1 cellular context compared by ENCODE assay signal in the genomic region with DNA sequence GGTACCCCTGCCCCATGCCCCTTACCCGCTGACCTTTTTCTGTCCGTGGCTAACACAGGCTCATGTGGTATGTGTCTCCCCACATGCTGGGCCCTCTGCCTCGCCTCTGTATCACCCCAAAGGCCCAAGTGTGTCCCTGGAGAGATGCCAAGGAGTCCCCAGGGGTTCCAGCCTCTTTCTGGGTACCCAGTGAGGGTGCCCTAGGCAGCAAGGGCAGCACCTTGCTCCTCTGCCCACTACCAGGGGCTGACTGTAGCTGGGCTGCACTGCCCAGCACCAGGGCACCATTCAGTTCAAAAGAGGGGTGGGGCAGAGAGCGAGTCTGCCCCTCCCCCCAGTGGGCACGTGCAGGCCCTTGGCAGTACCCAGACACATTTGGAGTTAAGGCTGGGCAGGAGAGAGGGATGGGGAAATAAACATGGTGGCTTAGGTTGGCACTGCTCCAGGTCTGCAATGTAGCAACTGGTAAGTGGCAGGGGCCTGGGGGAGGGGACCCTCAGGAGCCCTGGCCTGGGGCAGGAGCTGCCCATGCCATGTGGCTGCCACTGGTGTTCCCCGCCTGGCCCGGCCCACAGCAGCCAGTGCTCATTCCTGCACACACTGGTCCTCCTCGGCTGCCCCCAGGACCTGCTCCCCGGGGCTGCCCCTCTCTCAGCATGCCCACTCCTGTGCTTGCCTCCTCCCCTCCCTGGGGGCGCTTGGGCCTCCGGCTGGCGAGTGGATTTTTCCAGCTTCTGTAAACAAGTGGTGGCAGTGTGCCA.
TF ChIP-seq lines count a peak whose summit lies in the region.

No MANE protein-coding gene starts in this region.

TF ChIP-seq in GM23338, 12 proteins besides CTCF, POLR2A, EP300 and RAD21 (continued from another document):
- TF ChIP-seq, protein P1, sequence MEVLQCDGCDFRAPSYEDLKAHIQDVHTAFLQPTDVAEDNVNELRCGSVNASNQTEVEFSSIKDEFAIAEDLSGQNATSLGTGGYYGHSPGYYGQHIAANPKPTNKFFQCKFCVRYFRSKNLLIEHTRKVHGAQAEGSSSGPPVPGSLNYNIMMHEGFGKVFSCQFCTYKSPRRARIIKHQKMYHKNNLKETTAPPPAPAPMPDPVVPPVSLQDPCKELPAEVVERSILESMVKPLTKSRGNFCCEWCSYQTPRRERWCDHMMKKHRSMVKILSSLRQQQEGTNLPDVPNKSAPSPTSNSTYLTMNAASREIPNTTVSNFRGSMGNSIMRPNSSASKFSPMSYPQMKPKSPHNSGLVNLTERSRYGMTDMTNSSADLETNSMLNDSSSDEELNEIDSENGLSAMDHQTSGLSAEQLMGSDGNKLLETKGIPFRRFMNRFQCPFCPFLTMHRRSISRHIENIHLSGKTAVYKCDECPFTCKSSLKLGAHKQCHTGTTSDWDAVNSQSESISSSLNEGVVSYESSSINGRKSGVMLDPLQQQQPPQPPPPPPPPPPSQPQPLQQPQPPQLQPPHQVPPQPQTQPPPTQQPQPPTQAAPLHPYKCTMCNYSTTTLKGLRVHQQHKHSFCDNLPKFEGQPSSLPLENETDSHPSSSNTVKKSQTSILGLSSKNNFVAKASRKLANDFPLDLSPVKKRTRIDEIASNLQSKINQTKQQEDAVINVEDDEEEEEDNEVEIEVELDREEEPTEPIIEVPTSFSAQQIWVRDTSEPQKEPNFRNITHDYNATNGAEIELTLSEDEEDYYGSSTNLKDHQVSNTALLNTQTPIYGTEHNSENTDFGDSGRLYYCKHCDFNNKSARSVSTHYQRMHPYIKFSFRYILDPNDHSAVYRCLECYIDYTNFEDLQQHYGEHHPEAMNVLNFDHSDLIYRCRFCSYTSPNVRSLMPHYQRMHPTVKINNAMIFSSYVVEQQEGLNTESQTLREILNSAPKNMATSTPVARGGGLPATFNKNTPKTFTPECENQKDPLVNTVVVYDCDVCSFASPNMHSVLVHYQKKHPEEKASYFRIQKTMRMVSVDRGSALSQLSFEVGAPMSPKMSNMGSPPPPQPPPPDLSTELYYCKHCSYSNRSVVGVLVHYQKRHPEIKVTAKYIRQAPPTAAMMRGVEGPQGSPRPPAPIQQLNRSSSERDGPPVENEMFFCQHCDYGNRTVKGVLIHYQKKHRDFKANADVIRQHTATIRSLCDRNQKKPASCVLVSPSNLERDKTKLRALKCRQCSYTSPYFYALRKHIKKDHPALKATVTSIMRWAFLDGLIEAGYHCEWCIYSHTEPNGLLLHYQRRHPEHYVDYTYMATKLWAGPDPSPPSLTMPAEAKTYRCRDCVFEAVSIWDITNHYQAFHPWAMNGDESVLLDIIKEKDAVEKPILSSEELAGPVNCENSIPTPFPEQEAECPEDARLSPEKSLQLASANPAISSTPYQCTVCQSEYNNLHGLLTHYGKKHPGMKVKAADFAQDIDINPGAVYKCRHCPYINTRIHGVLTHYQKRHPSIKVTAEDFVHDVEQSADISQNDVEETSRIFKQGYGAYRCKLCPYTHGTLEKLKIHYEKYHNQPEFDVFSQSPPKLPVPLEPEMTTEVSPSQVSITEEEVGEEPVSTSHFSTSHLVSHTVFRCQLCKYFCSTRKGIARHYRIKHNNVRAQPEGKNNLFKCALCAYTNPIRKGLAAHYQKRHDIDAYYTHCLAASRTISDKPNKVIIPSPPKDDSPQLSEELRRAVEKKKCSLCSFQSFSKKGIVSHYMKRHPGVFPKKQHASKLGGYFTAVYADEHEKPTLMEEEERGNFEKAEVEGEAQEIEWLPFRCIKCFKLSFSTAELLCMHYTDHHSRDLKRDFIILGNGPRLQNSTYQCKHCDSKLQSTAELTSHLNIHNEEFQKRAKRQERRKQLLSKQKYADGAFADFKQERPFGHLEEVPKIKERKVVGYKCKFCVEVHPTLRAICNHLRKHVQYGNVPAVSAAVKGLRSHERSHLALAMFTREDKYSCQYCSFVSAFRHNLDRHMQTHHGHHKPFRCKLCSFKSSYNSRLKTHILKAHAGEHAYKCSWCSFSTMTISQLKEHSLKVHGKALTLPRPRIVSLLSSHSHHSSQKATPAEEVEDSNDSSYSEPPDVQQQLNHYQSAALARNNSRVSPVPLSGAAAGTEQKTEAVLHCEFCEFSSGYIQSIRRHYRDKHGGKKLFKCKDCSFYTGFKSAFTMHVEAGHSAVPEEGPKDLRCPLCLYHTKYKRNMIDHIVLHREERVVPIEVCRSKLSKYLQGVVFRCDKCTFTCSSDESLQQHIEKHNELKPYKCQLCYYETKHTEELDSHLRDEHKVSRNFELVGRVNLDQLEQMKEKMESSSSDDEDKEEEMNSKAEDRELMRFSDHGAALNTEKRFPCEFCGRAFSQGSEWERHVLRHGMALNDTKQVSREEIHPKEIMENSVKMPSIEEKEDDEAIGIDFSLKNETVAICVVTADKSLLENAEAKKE (CRISPR knock-in tag; IDR thresholded peaks at IDR 0.05) = no peak
- TF ChIP-seq POLR2AphosphoS5 (IDR thresholded peaks at IDR 0.05; ENCODE audit: low read depth) (no peak), EZH2 (IDR thresholded peaks at IDR 0.05; ENCODE audit: low read depth, unreplicated experiment) (no peak), CREB1 (CRISPR knock-in tag; IDR thresholded peaks at IDR 0.05; ENCODE audit: low read depth) (no peak), JUNB (IDR thresholded peaks at IDR 0.05; ENCODE audit: unreplicated experiment) (no peak), ZNF114 (CRISPR knock-in tag; IDR thresholded peaks at IDR 0.05) (no peak), ZNF331 (CRISPR knock-in tag; IDR thresholded peaks at IDR 0.05; ENCODE audit: low read depth) (no peak), EZH2phosphoT487 (IDR thresholded peaks at IDR 0.05; ENCODE audit: unreplicated experiment) (no peak)
- TF ChIP-seq, protein P2, sequence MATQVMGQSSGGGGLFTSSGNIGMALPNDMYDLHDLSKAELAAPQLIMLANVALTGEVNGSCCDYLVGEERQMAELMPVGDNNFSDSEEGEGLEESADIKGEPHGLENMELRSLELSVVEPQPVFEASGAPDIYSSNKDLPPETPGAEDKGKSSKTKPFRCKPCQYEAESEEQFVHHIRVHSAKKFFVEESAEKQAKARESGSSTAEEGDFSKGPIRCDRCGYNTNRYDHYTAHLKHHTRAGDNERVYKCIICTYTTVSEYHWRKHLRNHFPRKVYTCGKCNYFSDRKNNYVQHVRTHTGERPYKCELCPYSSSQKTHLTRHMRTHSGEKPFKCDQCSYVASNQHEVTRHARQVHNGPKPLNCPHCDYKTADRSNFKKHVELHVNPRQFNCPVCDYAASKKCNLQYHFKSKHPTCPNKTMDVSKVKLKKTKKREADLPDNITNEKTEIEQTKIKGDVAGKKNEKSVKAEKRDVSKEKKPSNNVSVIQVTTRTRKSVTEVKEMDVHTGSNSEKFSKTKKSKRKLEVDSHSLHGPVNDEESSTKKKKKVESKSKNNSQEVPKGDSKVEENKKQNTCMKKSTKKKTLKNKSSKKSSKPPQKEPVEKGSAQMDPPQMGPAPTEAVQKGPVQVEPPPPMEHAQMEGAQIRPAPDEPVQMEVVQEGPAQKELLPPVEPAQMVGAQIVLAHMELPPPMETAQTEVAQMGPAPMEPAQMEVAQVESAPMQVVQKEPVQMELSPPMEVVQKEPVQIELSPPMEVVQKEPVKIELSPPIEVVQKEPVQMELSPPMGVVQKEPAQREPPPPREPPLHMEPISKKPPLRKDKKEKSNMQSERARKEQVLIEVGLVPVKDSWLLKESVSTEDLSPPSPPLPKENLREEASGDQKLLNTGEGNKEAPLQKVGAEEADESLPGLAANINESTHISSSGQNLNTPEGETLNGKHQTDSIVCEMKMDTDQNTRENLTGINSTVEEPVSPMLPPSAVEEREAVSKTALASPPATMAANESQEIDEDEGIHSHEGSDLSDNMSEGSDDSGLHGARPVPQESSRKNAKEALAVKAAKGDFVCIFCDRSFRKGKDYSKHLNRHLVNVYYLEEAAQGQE (IDR thresholded peaks at IDR 0.05; ENCODE audit: unreplicated experiment) = no peak
